Comparison of ENCODE assay signal across 12 cellular contexts in genomic region chr6:2794171-2794730, GRCh38. TPM values are rescaled to one million over a fixed set of nuclear protein-coding genes. Genes with fewer than 3 reads are reported as not detected.
A peak's percentile ranks its signal among the peaks of the same experiment; 100 is the strongest.
DNase-seq lines count a peak whose midpoint lies in the region; ATAC-seq and TF ChIP-seq lines count a peak whose summit lies in the region.
"Had no signal": no experiment of that assay in that cellular context is flagged by ENCODE, and none has a peak within 500 bp of the region (broad histone marks: within the 10 kb centered on the region; RNA-seq: fewer than 3 reads in every experiment).

No MANE protein-coding gene starts in this region.

- H3K27me3 ChIP-seq in CD8-positive, alpha-beta memory T cell (ENCODE audit: insufficient read depth, low read length, poor library complexity, severe bottlenecking): no peaks in the 10 kb centered on the region
- H3K27me3 ChIP-seq in Loucy (ENCODE audit: insufficient read depth, low read length, poor library complexity, severe bottlenecking) (no peaks in the 10 kb centered on the region), lower lobe of right lung (ENCODE audit: low read depth) (no peaks in the 10 kb centered on the region)

- H3K4me1 Mint-ChIP-seq in CD8-positive, alpha-beta memory T cell: peaks cover 31 to 38% (median 36%) of the 10 kb centered on the region in 3 donors
- H3K4me1 Mint-ChIP-seq in activated naive CD8-positive, alpha-beta T cell treated with anti-CD3 and anti-CD28 coated beads, Interleukin-2, amount 50 U/mL, for 24 hours: peaks cover 68% of the 10 kb centered on the region

- peaks cover 23% of the 10 kb centered on the region for H3K4me1 ChIP-seq in CD8-positive, alpha-beta memory T cell (ENCODE audit: insufficient read depth, low read length)
- H3K4me1 ChIP-seq in Loucy (ENCODE audit: insufficient read depth, low read length, poor library complexity, severe bottlenecking) (peaks cover 37% of the 10 kb centered on the region), lower lobe of right lung (peaks cover 74% of the 10 kb centered on the region)
- H3K4me1 ChIP-seq: prostate gland had no signal

- no peak overlapping the region for H2AFZ ChIP-seq in Loucy (ENCODE audit: low read length)

- H3K4me3 ChIP-seq in CD8-positive, alpha-beta memory T cell (ENCODE audit: low read length): no peak overlapping the region
- H3K4me3 ChIP-seq in Loucy (ENCODE audit: low read length, poor library complexity, severe bottlenecking) (no peak overlapping the region), lower lobe of right lung (no peak overlapping the region)
- H3K4me3 ChIP-seq: prostate gland had no signal

- H3K9me3 Mint-ChIP-seq in CD8-positive, alpha-beta memory T cell: no peaks in the 10 kb centered on the region
- H3K9me3 Mint-ChIP-seq in activated naive CD8-positive, alpha-beta T cell treated with anti-CD3 and anti-CD28 coated beads, Interleukin-2, amount 50 U/mL, for 24 hours: no peaks in the 10 kb centered on the region
- H3K9me3 Mint-ChIP-seq: brain, endodermal cell had no signal

- no peak for ATAC-seq in activated naive CD8-positive, alpha-beta T cell treated with anti-CD3 and anti-CD28 coated beads, Interleukin-2, amount 50 U/mL, for 24 hours
- no peak for ATAC-seq in lower lobe of right lung
- no peak for ATAC-seq in HG02763 (IDR thresholded peaks at IDR 0.05; ENCODE audit: unreplicated experiment)
- ATAC-seq in HG03280 (IDR thresholded peaks at IDR 0.05; ENCODE audit: unreplicated experiment): no peak

- POLR2A ChIA-PET in CD8-positive, alpha-beta memory T cell (lab: Charles Lee): interaction anchor here (1.7 kb wide), 1 partner anchor 48 kb away, joined by 6 read pairs; the partner anchor contains the start of gene SERPINB1

- CTCF ChIA-PET in CD8-positive, alpha-beta memory T cell (lab: Charles Lee): no interaction called here

- no peaks in the 10 kb centered on the region for H3F3A ChIP-seq in Loucy (ENCODE audit: low read depth)

- TF ChIP-seq CTCF in Loucy (conservative IDR thresholded peaks at IDR 0.05; ENCODE audit: low read length): no peak
- TF ChIP-seq CTCF in lower lobe of right lung (IDR thresholded peaks at IDR 0.05): no peak

- intact Hi-C loops in lower lobe of right lung (cut with DNase I): loop anchor here (10.0 kb wide), 1 partner anchor 51 kb away; the partner anchor contains the start of gene SERPINB1

- peak overlapping the region in 4 of 7 donors; percentile 57 to 73 (median 64) for H3K4me3 Mint-ChIP-seq in CD8-positive, alpha-beta memory T cell
- H3K4me3 Mint-ChIP-seq in activated naive CD8-positive, alpha-beta T cell treated with anti-CD3 and anti-CD28 coated beads, Interleukin-2, amount 50 U/mL, for 24 hours: no peak overlapping the region
- H3K4me3 Mint-ChIP-seq: brain, endodermal cell had no signal

- no peaks in the 10 kb centered on the region for H3K9me2 ChIP-seq in Loucy (replicated peaks; ENCODE audit: low read depth, low read length)

- no peaks in the 10 kb centered on the region for H3K36me3 ChIP-seq in CD8-positive, alpha-beta memory T cell (ENCODE audit: insufficient read depth, low read length)
- H3K36me3 ChIP-seq in Loucy (ENCODE audit: insufficient read depth, low read length): no peaks in the 10 kb centered on the region
- H3K36me3 ChIP-seq in lower lobe of right lung: no peaks in the 10 kb centered on the region
- H3K36me3 ChIP-seq: prostate gland had no signal

- DNase-seq in CD8-positive, alpha-beta memory T cell: no peak
- DNase-seq in activated naive CD8-positive, alpha-beta T cell treated with anti-CD3 and anti-CD28 coated beads, Interleukin-2, amount 50 U/mL, for 24 hours: no peak
- no peak for DNase-seq in lower lobe of right lung
- DNase-seq in NOMO-1 treated with DMSO at 0.1 percent for 48 hours (lab: John Stamatoyannopoulos, UW; ENCODE audit: unreplicated experiment): no peak
- DNase-seq in NCI-H510A (lab: John Stamatoyannopoulos, UW): no peak
- DNase-seq: endodermal cell, NCI-H2081 had no signal

- H3K9me3 ChIP-seq in CD8-positive, alpha-beta memory T cell (ENCODE audit: low read length): no peaks in the 10 kb centered on the region
- H3K9me3 ChIP-seq in Loucy (ENCODE audit: insufficient read depth, low read depth, low read length): no peaks in the 10 kb centered on the region
- no peaks in the 10 kb centered on the region for H3K9me3 ChIP-seq in lower lobe of right lung
- H3K9me3 ChIP-seq: prostate gland had no signal

- no peak overlapping the region for H3K4me2 ChIP-seq in Loucy (ENCODE audit: low read depth, low read length, poor library complexity, severe bottlenecking)

- no peaks in the 10 kb centered on the region for H3K27me3 Mint-ChIP-seq in CD8-positive, alpha-beta memory T cell
- no peaks in the 10 kb centered on the region for H3K27me3 Mint-ChIP-seq in activated naive CD8-positive, alpha-beta T cell treated with anti-CD3 and anti-CD28 coated beads, Interleukin-2, amount 50 U/mL, for 24 hours
- H3K27me3 Mint-ChIP-seq: brain had no signal

- no peaks in the 10 kb centered on the region for H4K20me1 ChIP-seq in Loucy (ENCODE audit: insufficient read depth, low read length, poor library complexity, severe bottlenecking)

- H3K36me3 Mint-ChIP-seq in CD8-positive, alpha-beta memory T cell: peaks cover 0 to 4% (median 3%) of the 10 kb centered on the region in 3 donors
- peaks cover 7% of the 10 kb centered on the region for H3K36me3 Mint-ChIP-seq in activated naive CD8-positive, alpha-beta T cell treated with anti-CD3 and anti-CD28 coated beads, Interleukin-2, amount 50 U/mL, for 24 hours (ENCODE audit: low read depth)
- H3K36me3 Mint-ChIP-seq: brain had no signal

- peak overlapping the region; percentile 77 to 93 (median 92) for H3K27ac Mint-ChIP-seq in CD8-positive, alpha-beta memory T cell
- peak overlapping the region; percentile 76 for H3K27ac Mint-ChIP-seq in activated naive CD8-positive, alpha-beta T cell treated with anti-CD3 and anti-CD28 coated beads, Interleukin-2, amount 50 U/mL, for 24 hours
- H3K27ac Mint-ChIP-seq: endodermal cell had no signal

- H3K27ac ChIP-seq in CD8-positive, alpha-beta memory T cell (ENCODE audit: low read depth, low read length): no peak overlapping the region
- H3K27ac ChIP-seq in lower lobe of right lung: peak overlapping the region; percentile 54
- H3K27ac ChIP-seq: prostate gland had no signal

- H3K79me2 ChIP-seq in Loucy (ENCODE audit: insufficient read depth, low read length): no peaks in the 10 kb centered on the region

- H3K9ac ChIP-seq in Loucy (ENCODE audit: low read depth, low read length, poor library complexity, severe bottlenecking): peak overlapping the region; percentile 42

RNA-seq across cellular contexts. Expression of gene WRNIP1, which starts 29.1 kb away (rescaled TPM):
- 10 to 100 TPM; 58.5 to 58.7 TPM for total RNA-seq in CD8-positive, alpha-beta memory T cell
- 55.8 TPM for polyA plus RNA-seq in CD8-positive, alpha-beta memory T cell
- 45.1 TPM for total RNA-seq in lower lobe of right lung

RNA-seq across cellular contexts. Expression of gene MYLK4, which starts 43.5 kb away (rescaled TPM):
- under 1 TPM; 0.22 to 0.24 TPM for total RNA-seq in CD8-positive, alpha-beta memory T cell
- polyA plus RNA-seq in CD8-positive, alpha-beta memory T cell: 0.24 TPM
- total RNA-seq in lower lobe of right lung: 0.56 TPM

RNA-seq across cellular contexts. Expression of gene SERPINB1, which starts 47.4 kb away (rescaled TPM):
- total RNA-seq in CD8-positive, alpha-beta memory T cell: 10 to 100 TPM; 40.4 to 42.4 TPM
- polyA plus RNA-seq in CD8-positive, alpha-beta memory T cell: 103 TPM
- total RNA-seq in lower lobe of right lung: 125 TPM
